Comparison of ENCODE assay signal across 1 cellular context in genomic region chr11:75762885-75763284, GRCh38.
TF ChIP-seq lines count a peak whose summit lies in the region.

No MANE protein-coding gene starts in this region.

TF ChIP-seq in liver, 16 proteins besides CTCF, POLR2A, EP300 and RAD21 (continued from another document):
- peak; percentile 47 for TF ChIP-seq FOXA1 (IDR thresholded peaks at IDR 0.05)
- TF ChIP-seq ATF3 (IDR thresholded peaks at IDR 0.05), result peak; percentile 91
- TF ChIP-seq HNF4G (IDR thresholded peaks at IDR 0.05), result peak; percentile 45
- no peak for TF ChIP-seq TAF1 (conservative IDR thresholded peaks at IDR 0.05)
- TF ChIP-seq ZBTB33 (IDR thresholded peaks at IDR 0.05), result peak; percentile 44
TF ChIP-seq in liver: peak in this region for 11.
